ENCODE assay signal across 11 cellular contexts in the genomic region with DNA sequence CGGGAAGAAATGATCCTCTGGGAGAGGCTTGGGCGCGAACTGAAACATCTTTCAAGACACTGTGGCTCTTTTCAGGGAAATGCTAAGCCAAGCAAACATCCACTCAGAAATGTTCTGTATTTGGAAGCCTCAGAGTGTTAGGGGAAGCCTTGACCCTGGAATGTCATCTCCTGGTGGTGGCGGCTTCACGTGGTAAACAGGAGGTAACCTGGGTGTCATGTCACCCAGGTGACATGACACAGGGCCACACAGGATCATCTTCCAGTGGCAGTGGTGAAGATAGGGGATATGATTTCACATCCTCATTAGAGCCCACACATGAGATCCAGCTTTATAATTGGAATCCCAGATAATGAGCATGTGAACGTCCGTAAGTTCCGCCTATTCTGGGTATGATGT.
"Had no signal": no experiment of that assay in that cellular context is flagged by ENCODE, and none has a peak within 500 bp of the region (broad histone marks: within the 10 kb centered on the region; RNA-seq: fewer than 3 reads in every experiment).

No MANE protein-coding gene starts in this region.

- DNase-seq: activated CD4-positive, alpha-beta T cell treated with anti-CD3 and anti-CD28 coated beads, Interleukin-2, amount 10 ng/mL, durations not matched to agents 24 days and 14 days; activated naive CD4-positive, alpha-beta T cell treated with anti-CD3 and anti-CD28 coated beads, Interleukin-2, amount 10 ng/mL, durations not matched to agents 7 days and 5 days; effector CD4-positive, alpha-beta T cell; nephron progenitor cell; SHP77; trophoblast cell had no signal

- H3K4me3 ChIP-seq: adrenal gland, smooth muscle cell had no signal

- H3K27ac ChIP-seq: adrenal gland had no signal

- H3K36me3 ChIP-seq: adrenal gland had no signal

- H3K9me3 ChIP-seq: adrenal gland had no signal

- H3K4me1 ChIP-seq: adrenal gland had no signal

- H3K27me3 ChIP-seq: adrenal gland had no signal

- ATAC-seq: activated T-helper 17 cell treated with anti-CD3 and anti-CD28 coated beads, Interleukin-2, amount 50 U/mL, for 72 hours; SK-N-SH treated with all-trans-retinoic acid at 6 μM for 48 hours; WTC11 had no signal

- H3K4me2 ChIP-seq: smooth muscle cell had no signal
